1 cellular context compared by ENCODE assay signal in genomic region chr1:47766832-47767740, GRCh38.
TF ChIP-seq lines count a peak whose summit lies in the region.

No MANE protein-coding gene starts in this region.

TF ChIP-seq in HepG2, 621 proteins besides CTCF, POLR2A, EP300 and RAD21 (continued from another document and continues in another):
- no peak for TF ChIP-seq ZBTB40 (IDR thresholded peaks at IDR 0.05)
- 0 out of 2 replicates have a peak, but pooled peaks have one; percentile 15 for TF ChIP-seq ZBTB40 (CRISPR knock-in tag; IDR thresholded peaks at IDR 0.05)
- no peak for TF ChIP-seq FLYWCH1 (CRISPR knock-in tag; IDR thresholded peaks at IDR 0.05)
- no peak for TF ChIP-seq KLF11 (CRISPR knock-in tag; IDR thresholded peaks at IDR 0.05)
- TF ChIP-seq KLF6 (CRISPR knock-in tag; IDR thresholded peaks at IDR 0.05): no peak
- no peak for TF ChIP-seq REL (CRISPR knock-in tag; conservative IDR thresholded peaks at IDR 0.05)
- TF ChIP-seq ZNF225 (CRISPR knock-in tag; IDR thresholded peaks at IDR 0.05): no peak
- TF ChIP-seq ZNF775 (CRISPR knock-in tag; IDR thresholded peaks at IDR 0.05; ENCODE audit: borderline replicate concordance): no peak
- TF ChIP-seq ZNF275 (CRISPR knock-in tag; IDR thresholded peaks at IDR 0.05; ENCODE audit: borderline replicate concordance): no peak
- TF ChIP-seq HNRNPUL1 (IDR thresholded peaks at IDR 0.05; ENCODE audit: low read depth, low read length): no peak
- TF ChIP-seq HES4 (CRISPR knock-in tag; IDR thresholded peaks at IDR 0.05; ENCODE audit: borderline replicate concordance): no peak
- TF ChIP-seq PATZ1 (CRISPR knock-in tag; IDR thresholded peaks at IDR 0.05): peak; percentile 51; the same call in 1 of the 2 replicates
- TF ChIP-seq HNRNPL (IDR thresholded peaks at IDR 0.05; ENCODE audit: low read depth, low read length): no peak
- TF ChIP-seq RXRB (CRISPR knock-in tag; IDR thresholded peaks at IDR 0.05; ENCODE audit: borderline replicate concordance): 0 out of 2 replicates have a peak, but pooled peaks have one; percentile 25
- TF ChIP-seq PHB2 (IDR thresholded peaks at IDR 0.05; ENCODE audit: partially characterized antibody): no peak
- no peak for TF ChIP-seq POGK (CRISPR knock-in tag; conservative IDR thresholded peaks at IDR 0.05)
- no peak for TF ChIP-seq DR1 (CRISPR knock-in tag; IDR thresholded peaks at IDR 0.05)
- no peak for TF ChIP-seq ASH2L (IDR thresholded peaks at IDR 0.05; ENCODE audit: insufficient read length, low read depth, low read length)
- TF ChIP-seq PRDM4 (CRISPR knock-in tag; IDR thresholded peaks at IDR 0.05; ENCODE audit: borderline replicate concordance): no peak
- no peak for TF ChIP-seq ZNF232 (CRISPR knock-in tag; IDR thresholded peaks at IDR 0.05; ENCODE audit: borderline replicate concordance)
- no peak for TF ChIP-seq NFIB (CRISPR knock-in tag; IDR thresholded peaks at IDR 0.05; ENCODE audit: borderline replicate concordance)
- TF ChIP-seq EZH2 (conservative IDR thresholded peaks at IDR 0.05; ENCODE audit: low read depth, low read length): no peak
- TF ChIP-seq ZNF713 (CRISPR knock-in tag; IDR thresholded peaks at IDR 0.05): no peak
- TF ChIP-seq ZNF18 (CRISPR knock-in tag; IDR thresholded peaks at IDR 0.05; ENCODE audit: insufficient replicate concordance): no peak
- TF ChIP-seq ZNF17 (CRISPR knock-in tag; IDR thresholded peaks at IDR 0.05): no peak
- TF ChIP-seq SMARCE1 (IDR thresholded peaks at IDR 0.05; ENCODE audit: borderline replicate concordance): no peak
- no peak for TF ChIP-seq ZNF646 (CRISPR knock-in tag; IDR thresholded peaks at IDR 0.05)
- no peak for TF ChIP-seq SIX4 (CRISPR knock-in tag; IDR thresholded peaks at IDR 0.05)
- TF ChIP-seq ZMYM4 (CRISPR knock-in tag; IDR thresholded peaks at IDR 0.05): no peak
- TF ChIP-seq MZF1 (CRISPR knock-in tag; IDR thresholded peaks at IDR 0.05; ENCODE audit: borderline replicate concordance): no peak
- TF ChIP-seq ZNF343 (CRISPR knock-in tag; IDR thresholded peaks at IDR 0.05): peak; percentile 72; the same call in 1 of the 2 replicates
